ENCODE assay signal across 19 cellular contexts in genomic region chr1:96995351-96995750, GRCh38.
DNase-seq lines count a peak whose midpoint lies in the region; ATAC-seq and TF ChIP-seq lines count a peak whose summit lies in the region.
"Had no signal": no experiment of that assay in that cellular context is flagged by ENCODE, and none has a peak within 500 bp of the region (broad histone marks: within the 10 kb centered on the region; RNA-seq: fewer than 3 reads in every experiment).

No MANE protein-coding gene starts in this region.

- no peak for DNase-seq in right atrium auricular region (ENCODE audit: low spot score)
- no peak for DNase-seq in Right ventricle myocardium superior
- DNase-seq in SK-N-DZ (ENCODE audit: low spot score) = peak; percentile 22
- DNase-seq in myocyte (ENCODE audit: low read depth) = peak; percentile 63
- peak in 1 of 2 donors; percentile 18 for DNase-seq in uterus
- DNase-seq in medulla oblongata (ENCODE audit: extremely low spot score) = no peak
- no peak for DNase-seq in activated effector memory CD4-positive, alpha-beta T cell treated with anti-CD3 and anti-CD28 coated beads, Interleukin-2, amount 50 U/mL, for 16 hours
- no peak for DNase-seq in foreskin keratinocyte
- DNase-seq: CD4-positive, alpha-beta T cell; DMS79 treated with DMSO at 0.1 percent for 48 hours; GDM1; KBM-7; NCI-H1092 treated with DMSO at 0.1 percent for 48 hours; NCI-H1694; NCI-H2171; NCI-H524; NK-92 treated with Interleukin-12 subunit alpha and Interleukin-12 subunit beta, amount 100 ng/mL, for 24 hours had no signal

- H3K4me1 ChIP-seq in right atrium auricular region = peaks cover 0 to 27% of the 10 kb centered on the region in 2 donors
- H3K4me1 ChIP-seq in uterus = no peaks in the 10 kb centered on the region
- H3K4me1 ChIP-seq in foreskin keratinocyte = no peaks in the 10 kb centered on the region

- peak overlapping the region; percentile 74 to 87 for H3K27ac ChIP-seq in right atrium auricular region
- H3K27ac ChIP-seq in uterus = peak overlapping the region; percentile 26 to 66
- no peak overlapping the region for H3K27ac ChIP-seq in foreskin keratinocyte
- H3K27ac ChIP-seq: RWPE1 had no signal

- TF ChIP-seq CTCF in right atrium auricular region (IDR thresholded peaks at IDR 0.05) (no peak), uterus (IDR thresholded peaks at IDR 0.05) (no peak), foreskin keratinocyte (conservative IDR thresholded peaks at IDR 0.05) (no peak)

- H3K9me3 ChIP-seq in right atrium auricular region (no peaks in the 10 kb centered on the region), uterus (no peaks in the 10 kb centered on the region)

- H3K4me3 ChIP-seq in right atrium auricular region (no peak overlapping the region), uterus (no peak overlapping the region)
- H3K4me3 ChIP-seq: GM23338 had no signal

- no peaks in the 10 kb centered on the region for H3K27me3 ChIP-seq in right atrium auricular region
- H3K27me3 ChIP-seq in uterus = no peaks in the 10 kb centered on the region
- no peaks in the 10 kb centered on the region for H3K27me3 ChIP-seq in foreskin keratinocyte

- no peak for TF ChIP-seq POLR2A in uterus (IDR thresholded peaks at IDR 0.05)

- no peaks in the 10 kb centered on the region for H3K36me3 ChIP-seq in right atrium auricular region
- no peaks in the 10 kb centered on the region for H3K36me3 ChIP-seq in uterus

- intact Hi-C loops in Right ventricle myocardium superior (cut with DNase I) (no loop called here), uterus (cut with DNase I; ENCODE audit: low total_unique reads) (no loop called here)

- ATAC-seq in Right ventricle myocardium superior (ENCODE audit: poor library complexity) (no peak), foreskin keratinocyte (no peak)
- ATAC-seq: GM23338 had no signal

Comparison
In these comparisons a context has a peak if more than half of its experiments do, and no peak if none do; other contexts are left out.
1. DNase-seq: peak in SK-N-DZ (single experiment) and myocyte (single experiment); none in right atrium auricular region (single experiment), Right ventricle myocardium superior (single experiment), medulla oblongata (single experiment), activated effector memory CD4-positive, alpha-beta T cell treated with anti-CD3 and anti-CD28 coated beads, Interleukin-2, amount 50 U/mL, for 16 hours (single experiment) and foreskin keratinocyte (0 of 2).